ENCODE assay signal across 1 cellular context in genomic region chr16:67395458-67396158, GRCh38.
TF ChIP-seq lines count a peak whose summit lies in the region.

No MANE protein-coding gene starts in this region.

TF ChIP-seq in H1, 55 proteins besides CTCF, POLR2A, EP300 and RAD21:
- TF ChIP-seq POLR2AphosphoS5 (IDR thresholded peaks at IDR 0.05; ENCODE audit: low read depth, low read length) (no peak), JUN (IDR thresholded peaks at IDR 0.05; ENCODE audit: low read depth, low read length) (no peak), TAF7 (optimal IDR thresholded peaks at IDR 0.05; ENCODE audit: borderline replicate concordance, low read depth, low read length) (no peak), TCF12 (IDR thresholded peaks at IDR 0.05; ENCODE audit: low read depth, low read length) (no peak)
